In genomic region chr22:37636949-37637273, GRCh38 we compare ENCODE assay signal across 14 cellular contexts. TPM values are rescaled to one million over a fixed set of nuclear protein-coding genes. Genes with fewer than 3 reads are reported as not detected.
DNase-seq lines count a peak whose midpoint lies in the region; ATAC-seq and TF ChIP-seq lines count a peak whose summit lies in the region.
"Had no signal": no experiment of that assay in that cellular context is flagged by ENCODE, and none has a peak within 500 bp of the region (broad histone marks: within the 10 kb centered on the region; RNA-seq: fewer than 3 reads in every experiment).

No MANE protein-coding gene starts in this region.

- H3K9me3 ChIP-seq in CD4-positive, CD25-positive, alpha-beta regulatory T cell (ENCODE audit: control insufficient read depth in 2 of 2, low read length in 2 of 2), result no peaks in the 10 kb centered on the region
- H3K9me3 ChIP-seq: heart right ventricle, psoas muscle had no signal

- H3K4me3 Mint-ChIP-seq in CD4-positive, CD25-positive, alpha-beta regulatory T cell, result peak overlapping the region; percentile 73 to 100 (median 98)
- H3K4me3 Mint-ChIP-seq in activated naive CD8-positive, alpha-beta T cell treated with anti-CD3 and anti-CD28 coated beads, Interleukin-2, amount 50 U/mL, for 24 hours, result no peak overlapping the region
- no peak overlapping the region for H3K4me3 Mint-ChIP-seq in nephron progenitor cell

- ATAC-seq in CD4-positive, CD25-positive, alpha-beta regulatory T cell (ENCODE audit: low read depth in 2 of 2), result no peak
- no peak for ATAC-seq in activated naive CD8-positive, alpha-beta T cell treated with anti-CD3 and anti-CD28 coated beads, Interleukin-2, amount 50 U/mL, for 24 hours
- ATAC-seq in HG02884 (IDR thresholded peaks at IDR 0.05; ENCODE audit: unreplicated experiment), result no peak
- ATAC-seq: heart right ventricle, left ventricle myocardium superior, Panc1, psoas muscle had no signal

- no peaks in the 10 kb centered on the region for H3K27me3 ChIP-seq in CD4-positive, CD25-positive, alpha-beta regulatory T cell (ENCODE audit: control insufficient read depth, insufficient read depth, low read length)
- H3K27me3 ChIP-seq in HL-60 (ENCODE audit: insufficient read depth, poor library complexity, severe bottlenecking), result no peaks in the 10 kb centered on the region

- H3K9me3 Mint-ChIP-seq in CD4-positive, CD25-positive, alpha-beta regulatory T cell, result peaks cover 0 to 1% (median 0%) of the 10 kb centered on the region in 7 donors
- no peaks in the 10 kb centered on the region for H3K9me3 Mint-ChIP-seq in activated naive CD8-positive, alpha-beta T cell treated with anti-CD3 and anti-CD28 coated beads, Interleukin-2, amount 50 U/mL, for 24 hours
- no peaks in the 10 kb centered on the region for H3K9me3 Mint-ChIP-seq in nephron progenitor cell

- no peak for DNase-seq in CD4-positive, CD25-positive, alpha-beta regulatory T cell
- no peak for DNase-seq in HL-60 (ENCODE audit: low read depth in 1 of 2, low spot score in 1 of 2)
- DNase-seq in activated naive CD8-positive, alpha-beta T cell treated with anti-CD3 and anti-CD28 coated beads, Interleukin-2, amount 50 U/mL, for 24 hours, result no peak
- no peak for DNase-seq in nephron progenitor cell
- no peak for DNase-seq in DMS153 treated with DMSO at 0.1 percent for 48 hours (lab: John Stamatoyannopoulos, UW; ENCODE audit: unreplicated experiment)
- DNase-seq in ACHN, result no peak
- no peak for DNase-seq in stimulated activated CD8-positive, alpha-beta memory T cell treated with anti-CD3 and anti-CD28 coated beads, Interleukin-4, amount 100 ng/mL, for 48 hours
- DNase-seq: heart right ventricle; left ventricle myocardium superior; psoas muscle; stimulated activated CD4-positive, alpha-beta T cell treated with anti-CD3 and anti-CD28 coated beads, Interleukin-2, amount 100 ng/mL, for 48 hours; stimulated activated naive CD4-positive, alpha-beta T cell treated with Interleukin-2 at 50 U/mL for 16 hours had no signal

- peaks cover 6% of the 10 kb centered on the region for H3K36me3 ChIP-seq in CD4-positive, CD25-positive, alpha-beta regulatory T cell (ENCODE audit: control insufficient read depth, insufficient read depth, low read length)

- H3K27me3 Mint-ChIP-seq in CD4-positive, CD25-positive, alpha-beta regulatory T cell, result no peaks in the 10 kb centered on the region
- no peaks in the 10 kb centered on the region for H3K27me3 Mint-ChIP-seq in activated naive CD8-positive, alpha-beta T cell treated with anti-CD3 and anti-CD28 coated beads, Interleukin-2, amount 50 U/mL, for 24 hours
- H3K27me3 Mint-ChIP-seq in nephron progenitor cell (ENCODE audit: low read depth, poor library complexity), result no peaks in the 10 kb centered on the region

- H3K27ac ChIP-seq in CD4-positive, CD25-positive, alpha-beta regulatory T cell (ENCODE audit: insufficient read depth, low read length, poor library complexity, severe bottlenecking), result peak overlapping the region; percentile 88
- H3K27ac ChIP-seq in HL-60 (replicated peaks), result peak overlapping the region; percentile 87
- H3K27ac ChIP-seq: psoas muscle had no signal

- peaks cover 0 to 83% (median 42%) of the 10 kb centered on the region in 4 donors for H3K4me1 Mint-ChIP-seq in CD4-positive, CD25-positive, alpha-beta regulatory T cell
- H3K4me1 Mint-ChIP-seq in activated naive CD8-positive, alpha-beta T cell treated with anti-CD3 and anti-CD28 coated beads, Interleukin-2, amount 50 U/mL, for 24 hours, result peaks cover 78% of the 10 kb centered on the region
- peaks cover 73% of the 10 kb centered on the region for H3K4me1 Mint-ChIP-seq in nephron progenitor cell

- peak overlapping the region; percentile 92 to 97 (median 95) for H3K27ac Mint-ChIP-seq in CD4-positive, CD25-positive, alpha-beta regulatory T cell
- H3K27ac Mint-ChIP-seq in activated naive CD8-positive, alpha-beta T cell treated with anti-CD3 and anti-CD28 coated beads, Interleukin-2, amount 50 U/mL, for 24 hours, result peak overlapping the region; percentile 75
- H3K27ac Mint-ChIP-seq in nephron progenitor cell, result peak overlapping the region; percentile 93

- H3K4me1 ChIP-seq in CD4-positive, CD25-positive, alpha-beta regulatory T cell (ENCODE audit: control insufficient read depth, insufficient read depth, low read length, poor library complexity, severe bottlenecking), result peaks cover 91% of the 10 kb centered on the region

- H3K4me3 ChIP-seq in CD4-positive, CD25-positive, alpha-beta regulatory T cell (ENCODE audit: low read depth, low read length), result peak overlapping the region; percentile 44
- no peak overlapping the region for H3K4me3 ChIP-seq in HL-60 (replicated peaks; ENCODE audit: insufficient read depth, low read length)
- H3K4me3 ChIP-seq: heart right ventricle, psoas muscle had no signal

- TF ChIP-seq CTCF in HL-60 (IDR thresholded peaks at IDR 0.05; ENCODE audit: insufficient read depth, low read length) (no peak), nephron progenitor cell (IDR thresholded peaks at IDR 0.05) (no peak)

- no peaks in the 10 kb centered on the region for H3K36me3 Mint-ChIP-seq in CD4-positive, CD25-positive, alpha-beta regulatory T cell
- H3K36me3 Mint-ChIP-seq in activated naive CD8-positive, alpha-beta T cell treated with anti-CD3 and anti-CD28 coated beads, Interleukin-2, amount 50 U/mL, for 24 hours (ENCODE audit: low read depth), result peaks cover 3% of the 10 kb centered on the region
- H3K36me3 Mint-ChIP-seq in nephron progenitor cell (ENCODE audit: low read depth), result no peaks in the 10 kb centered on the region

- in situ Hi-C loops in ACHN (cut with HindIII; ENCODE audit: low pct_ligation_motif_present, low pct_unique_long_range_greater_than_20kb, low sequenced_read_pairs), result no loop called here

RNA-seq across cellular contexts. Expression of gene SH3BP1, which starts 2.6 kb away (rescaled TPM):
- total RNA-seq in CD4-positive, CD25-positive, alpha-beta regulatory T cell, result 126 TPM
- 10 to 100 TPM; 10.1 to 17.8 (median 16.2) TPM for polyA plus RNA-seq in CD4-positive, CD25-positive, alpha-beta regulatory T cell

RNA-seq across cellular contexts. Expression of gene PDXP, which starts 21.6 kb away (rescaled TPM):
- total RNA-seq in CD4-positive, CD25-positive, alpha-beta regulatory T cell, result 2.0 TPM
- 1 to 10 TPM; 1.1 to 5.8 (median 3.4) TPM for polyA plus RNA-seq in CD4-positive, CD25-positive, alpha-beta regulatory T cell

RNA-seq across cellular contexts. Expression of gene GGA1, which starts 28.3 kb away (rescaled TPM):
- total RNA-seq in CD4-positive, CD25-positive, alpha-beta regulatory T cell, result 69.7 TPM
- 10 to 100 TPM; 14.0 to 19.8 (median 16.8) TPM for polyA plus RNA-seq in CD4-positive, CD25-positive, alpha-beta regulatory T cell

RNA-seq across cellular contexts. Expression of gene LGALS1, which starts 38.5 kb away (rescaled TPM):
- total RNA-seq in CD4-positive, CD25-positive, alpha-beta regulatory T cell, result 209 TPM
- polyA plus RNA-seq in CD4-positive, CD25-positive, alpha-beta regulatory T cell, result 100 to 1,000 TPM; 321 to 829 (median 545) TPM

RNA-seq across cellular contexts. Expression of gene NOL12, which starts 49.2 kb away (rescaled TPM):
- total RNA-seq in CD4-positive, CD25-positive, alpha-beta regulatory T cell, result 38.2 TPM
- 10 to 100 TPM; 33.7 to 46.9 (median 41.2) TPM for polyA plus RNA-seq in CD4-positive, CD25-positive, alpha-beta regulatory T cell

Comparison
In these comparisons a context has a peak if more than half of its experiments do, and no peak if none do; other contexts are left out.
1. H3K4me3 Mint-ChIP-seq: peak in CD4-positive, CD25-positive, alpha-beta regulatory T cell (4 of 4); none in activated naive CD8-positive, alpha-beta T cell treated with anti-CD3 and anti-CD28 coated beads, Interleukin-2, amount 50 U/mL, for 24 hours (single experiment) and nephron progenitor cell (single experiment).
2. Peak in every context shown above with its lines, with median percentiles within 50 percentile points of each other: H3K27ac Mint-ChIP-seq.